ENCODE assay signal across 8 cellular contexts in the genomic region with DNA sequence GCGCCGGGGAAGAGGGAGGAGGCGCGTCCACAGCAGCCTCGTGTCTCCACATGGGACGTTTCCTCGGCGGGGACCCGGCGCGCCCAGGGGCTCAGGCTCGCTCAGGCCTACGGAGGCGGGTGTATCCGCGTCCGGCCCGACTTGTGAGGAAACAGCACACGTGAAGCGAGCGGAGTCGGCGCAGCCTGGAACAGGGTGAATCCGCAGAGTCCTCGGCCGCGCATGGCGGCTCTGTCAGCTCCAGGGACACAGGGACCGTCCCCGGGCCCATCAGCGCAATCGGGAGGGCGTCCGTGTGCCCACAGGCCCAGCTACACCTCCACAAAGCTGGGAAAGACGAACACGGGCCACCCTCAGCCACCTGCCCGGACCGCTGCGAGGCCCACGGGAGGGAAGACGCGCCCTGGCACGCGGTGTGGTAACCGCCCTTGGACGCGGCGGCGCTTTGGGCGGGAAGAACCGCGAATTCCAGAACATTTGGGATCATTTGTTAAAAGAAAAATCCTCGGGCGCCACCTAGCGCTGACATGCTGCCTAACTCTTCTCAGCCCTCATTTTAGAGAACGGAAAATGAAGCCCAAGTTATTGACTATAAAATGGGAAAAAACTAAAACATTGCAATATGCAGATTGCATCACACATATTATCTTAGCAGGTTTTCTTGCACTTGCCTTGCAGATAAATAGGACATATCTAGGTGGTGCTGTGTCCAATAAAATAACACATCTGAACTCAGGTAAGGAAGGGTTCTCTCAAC. TPM values are rescaled to one million over a fixed set of nuclear protein-coding genes. Genes with fewer than 3 reads are reported as not detected.
DNase-seq lines count a peak whose midpoint lies in the region; TF ChIP-seq lines count a peak whose summit lies in the region.

No MANE protein-coding gene starts in this region.

- peaks cover 0 to 9% of the 10 kb centered on the region in 2 donors for H3K4me1 ChIP-seq in right atrium auricular region

- H3K36me3 ChIP-seq in right atrium auricular region, result no peaks in the 10 kb centered on the region

- DNase-seq in A172 (ENCODE audit: low spot score), result peak; percentile 58
- peak in 42 of 76 experiments; percentile 1 to 56 (median 19) for DNase-seq in HUDEP-2 (lab: John Stamatoyannopoulos, UW; ENCODE audit: unreplicated experiment in 76 of 76)
- DNase-seq in SK-N-DZ (ENCODE audit: low spot score), result peak; percentile 65
- DNase-seq in amygdala (lab: John Stamatoyannopoulos, UW), result peak in 38 of 56 donors; percentile 2 to 84 (median 34)
- DNase-seq in right atrium auricular region (ENCODE audit: low spot score), result peak; percentile 77
- peak; percentile 22 for DNase-seq in renal cortical epithelial cell (ENCODE audit: low read depth)
- DNase-seq in NK-92 treated with Interleukin-12 subunit alpha and Interleukin-12 subunit beta, amount 100 ng/mL, for 24 hours (lab: John Stamatoyannopoulos, UW), result no peak

- peak; percentile 71 for TF ChIP-seq CTCF in GM12875 (IDR thresholded peaks at IDR 0.05; ENCODE audit: borderline replicate concordance, insufficient read depth, low read depth, low read length)
- peak; percentile 63 to 91 for TF ChIP-seq CTCF in right atrium auricular region (IDR thresholded peaks at IDR 0.05)

- H3K27me3 ChIP-seq in right atrium auricular region, result no peaks in the 10 kb centered on the region

- H3K4me3 ChIP-seq in GM12875 (ENCODE audit: low read depth, low read length) (no peak overlapping the region), right atrium auricular region (peak overlapping the region in 1 of 2 donors; percentile 40)

- no peaks in the 10 kb centered on the region for H3K9me3 ChIP-seq in right atrium auricular region

- no peak overlapping the region for H3K27ac ChIP-seq in right atrium auricular region

RNA-seq across cellular contexts. Expression of gene TMEM18, which starts 40.4 kb away (rescaled TPM):
- 32.6 and 75.0 TPM in 2 replicates for total RNA-seq in A172 (2014; rRNA removed; shearing (Covaris generic))
- polyA plus RNA-seq in SK-N-DZ (2014; cell fraction: cytosol; rRNA removed), result 26.6 and 38.1 TPM in 2 replicates
- polyA plus RNA-seq in SK-N-DZ (2014; cell fraction: nucleus; rRNA removed), result 33.2 and 39.1 TPM in 2 replicates
- total RNA-seq in right atrium auricular region (10 to 100 TPM in 1 of 2 donors, 1 to 10 TPM in 1; 7.6 to 11.9 TPM), renal cortical epithelial cell (22.7 and 23.6 TPM in 2 replicates)
